Comparison of ENCODE assay signal across 1 cellular context in the genomic region with DNA sequence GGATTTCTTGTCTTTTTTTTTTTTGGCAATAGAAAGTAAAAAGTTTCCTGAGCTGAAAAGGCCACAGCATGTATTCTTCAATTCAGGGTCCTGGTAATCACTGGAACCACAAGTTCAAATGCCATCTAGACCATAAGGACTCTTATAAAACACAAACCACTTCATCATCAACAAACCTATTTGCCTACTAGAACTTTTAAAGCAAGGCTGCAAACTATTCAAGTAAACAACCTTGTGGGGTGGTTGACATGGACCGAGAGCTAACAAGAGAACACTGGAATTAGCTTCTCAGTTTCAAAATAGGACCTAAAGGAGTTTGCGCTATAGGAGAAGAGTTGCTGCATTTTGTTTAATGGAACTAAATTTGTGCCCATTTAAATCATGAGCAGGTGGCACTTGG.
TF ChIP-seq lines count a peak whose summit lies in the region.

No MANE protein-coding gene starts in this region.

TF ChIP-seq in K562, 482 proteins besides CTCF, POLR2A, EP300 and RAD21:
- TF ChIP-seq, protein P1, sequence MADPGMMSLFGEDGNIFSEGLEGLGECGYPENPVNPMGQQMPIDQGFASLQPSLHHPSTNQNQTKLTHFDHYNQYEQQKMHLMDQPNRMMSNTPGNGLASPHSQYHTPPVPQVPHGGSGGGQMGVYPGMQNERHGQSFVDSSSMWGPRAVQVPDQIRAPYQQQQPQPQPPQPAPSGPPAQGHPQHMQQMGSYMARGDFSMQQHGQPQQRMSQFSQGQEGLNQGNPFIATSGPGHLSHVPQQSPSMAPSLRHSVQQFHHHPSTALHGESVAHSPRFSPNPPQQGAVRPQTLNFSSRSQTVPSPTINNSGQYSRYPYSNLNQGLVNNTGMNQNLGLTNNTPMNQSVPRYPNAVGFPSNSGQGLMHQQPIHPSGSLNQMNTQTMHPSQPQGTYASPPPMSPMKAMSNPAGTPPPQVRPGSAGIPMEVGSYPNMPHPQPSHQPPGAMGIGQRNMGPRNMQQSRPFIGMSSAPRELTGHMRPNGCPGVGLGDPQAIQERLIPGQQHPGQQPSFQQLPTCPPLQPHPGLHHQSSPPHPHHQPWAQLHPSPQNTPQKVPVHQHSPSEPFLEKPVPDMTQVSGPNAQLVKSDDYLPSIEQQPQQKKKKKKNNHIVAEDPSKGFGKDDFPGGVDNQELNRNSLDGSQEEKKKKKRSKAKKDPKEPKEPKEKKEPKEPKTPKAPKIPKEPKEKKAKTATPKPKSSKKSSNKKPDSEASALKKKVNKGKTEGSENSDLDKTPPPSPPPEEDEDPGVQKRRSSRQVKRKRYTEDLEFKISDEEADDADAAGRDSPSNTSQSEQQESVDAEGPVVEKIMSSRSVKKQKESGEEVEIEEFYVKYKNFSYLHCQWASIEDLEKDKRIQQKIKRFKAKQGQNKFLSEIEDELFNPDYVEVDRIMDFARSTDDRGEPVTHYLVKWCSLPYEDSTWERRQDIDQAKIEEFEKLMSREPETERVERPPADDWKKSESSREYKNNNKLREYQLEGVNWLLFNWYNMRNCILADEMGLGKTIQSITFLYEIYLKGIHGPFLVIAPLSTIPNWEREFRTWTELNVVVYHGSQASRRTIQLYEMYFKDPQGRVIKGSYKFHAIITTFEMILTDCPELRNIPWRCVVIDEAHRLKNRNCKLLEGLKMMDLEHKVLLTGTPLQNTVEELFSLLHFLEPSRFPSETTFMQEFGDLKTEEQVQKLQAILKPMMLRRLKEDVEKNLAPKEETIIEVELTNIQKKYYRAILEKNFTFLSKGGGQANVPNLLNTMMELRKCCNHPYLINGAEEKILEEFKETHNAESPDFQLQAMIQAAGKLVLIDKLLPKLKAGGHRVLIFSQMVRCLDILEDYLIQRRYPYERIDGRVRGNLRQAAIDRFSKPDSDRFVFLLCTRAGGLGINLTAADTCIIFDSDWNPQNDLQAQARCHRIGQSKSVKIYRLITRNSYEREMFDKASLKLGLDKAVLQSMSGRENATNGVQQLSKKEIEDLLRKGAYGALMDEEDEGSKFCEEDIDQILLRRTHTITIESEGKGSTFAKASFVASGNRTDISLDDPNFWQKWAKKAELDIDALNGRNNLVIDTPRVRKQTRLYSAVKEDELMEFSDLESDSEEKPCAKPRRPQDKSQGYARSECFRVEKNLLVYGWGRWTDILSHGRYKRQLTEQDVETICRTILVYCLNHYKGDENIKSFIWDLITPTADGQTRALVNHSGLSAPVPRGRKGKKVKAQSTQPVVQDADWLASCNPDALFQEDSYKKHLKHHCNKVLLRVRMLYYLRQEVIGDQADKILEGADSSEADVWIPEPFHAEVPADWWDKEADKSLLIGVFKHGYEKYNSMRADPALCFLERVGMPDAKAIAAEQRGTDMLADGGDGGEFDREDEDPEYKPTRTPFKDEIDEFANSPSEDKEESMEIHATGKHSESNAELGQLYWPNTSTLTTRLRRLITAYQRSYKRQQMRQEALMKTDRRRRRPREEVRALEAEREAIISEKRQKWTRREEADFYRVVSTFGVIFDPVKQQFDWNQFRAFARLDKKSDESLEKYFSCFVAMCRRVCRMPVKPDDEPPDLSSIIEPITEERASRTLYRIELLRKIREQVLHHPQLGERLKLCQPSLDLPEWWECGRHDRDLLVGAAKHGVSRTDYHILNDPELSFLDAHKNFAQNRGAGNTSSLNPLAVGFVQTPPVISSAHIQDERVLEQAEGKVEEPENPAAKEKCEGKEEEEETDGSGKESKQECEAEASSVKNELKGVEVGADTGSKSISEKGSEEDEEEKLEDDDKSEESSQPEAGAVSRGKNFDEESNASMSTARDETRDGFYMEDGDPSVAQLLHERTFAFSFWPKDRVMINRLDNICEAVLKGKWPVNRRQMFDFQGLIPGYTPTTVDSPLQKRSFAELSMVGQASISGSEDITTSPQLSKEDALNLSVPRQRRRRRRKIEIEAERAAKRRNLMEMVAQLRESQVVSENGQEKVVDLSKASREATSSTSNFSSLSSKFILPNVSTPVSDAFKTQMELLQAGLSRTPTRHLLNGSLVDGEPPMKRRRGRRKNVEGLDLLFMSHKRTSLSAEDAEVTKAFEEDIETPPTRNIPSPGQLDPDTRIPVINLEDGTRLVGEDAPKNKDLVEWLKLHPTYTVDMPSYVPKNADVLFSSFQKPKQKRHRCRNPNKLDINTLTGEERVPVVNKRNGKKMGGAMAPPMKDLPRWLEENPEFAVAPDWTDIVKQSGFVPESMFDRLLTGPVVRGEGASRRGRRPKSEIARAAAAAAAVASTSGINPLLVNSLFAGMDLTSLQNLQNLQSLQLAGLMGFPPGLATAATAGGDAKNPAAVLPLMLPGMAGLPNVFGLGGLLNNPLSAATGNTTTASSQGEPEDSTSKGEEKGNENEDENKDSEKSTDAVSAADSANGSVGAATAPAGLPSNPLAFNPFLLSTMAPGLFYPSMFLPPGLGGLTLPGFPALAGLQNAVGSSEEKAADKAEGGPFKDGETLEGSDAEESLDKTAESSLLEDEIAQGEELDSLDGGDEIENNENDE (IDR thresholded peaks at IDR 0.05; ENCODE audit: low read depth, low read length): no peak
- no peak for TF ChIP-seq ATF3 (IDR thresholded peaks at IDR 0.05)
- no peak for TF ChIP-seq ATF3 (CRISPR knock-in tag; conservative IDR thresholded peaks at IDR 0.05)
- TF ChIP-seq FOXM1 (IDR thresholded peaks at IDR 0.05; ENCODE audit: low read depth): no peak
- no peak for TF ChIP-seq FOXM1 (CRISPR knock-in tag; IDR thresholded peaks at IDR 0.05; ENCODE audit: low read depth)
- TF ChIP-seq BDP1 (IDR thresholded peaks at IDR 0.05; ENCODE audit: insufficient read depth, insufficient read length): no peak
- TF ChIP-seq ETV6 (IDR thresholded peaks at IDR 0.05; ENCODE audit: borderline replicate concordance in 1 of 2, low read depth in 2 of 2, low read length in 1 of 2): no peak
- TF ChIP-seq ETV6 (CRISPR knock-in tag; IDR thresholded peaks at IDR 0.05; ENCODE audit: borderline replicate concordance): no peak
